In the genomic region with DNA sequence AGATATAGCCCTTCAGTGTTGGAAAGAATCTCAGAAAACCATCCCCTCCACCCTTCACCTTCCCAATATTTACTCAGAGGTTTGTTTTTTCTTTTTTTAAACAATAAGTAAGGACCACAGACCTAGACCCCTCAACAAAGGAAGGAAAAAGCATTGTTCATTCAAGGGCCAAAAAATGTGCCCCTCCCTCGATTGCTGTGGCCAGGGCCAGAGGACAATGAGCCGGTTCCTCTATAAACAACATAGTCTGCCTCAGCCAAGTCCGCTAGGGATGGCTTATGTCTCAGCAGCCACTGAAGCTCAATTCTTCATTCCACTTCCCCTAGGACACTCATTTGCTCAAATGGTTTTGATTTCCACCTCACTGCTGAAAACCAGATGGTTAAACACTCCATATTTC, we compare ENCODE assay signal across 20 cellular contexts. TPM values are rescaled to one million over a fixed set of nuclear protein-coding genes. Genes with fewer than 3 reads are reported as not detected.
DNase-seq lines count a peak whose midpoint lies in the region; ATAC-seq and TF ChIP-seq lines count a peak whose summit lies in the region.
"Had no signal": no experiment of that assay in that cellular context is flagged by ENCODE, and none has a peak within 500 bp of the region (broad histone marks: within the 10 kb centered on the region; RNA-seq: fewer than 3 reads in every experiment).

No MANE protein-coding gene starts in this region.

- no peak overlapping the region for H2AFZ ChIP-seq in mammary epithelial cell (ENCODE audit: low read depth, low read length)
- no peak overlapping the region for H2AFZ ChIP-seq in hepatocyte
- H2AFZ ChIP-seq in trophoblast cell (ENCODE audit: insufficient read depth, low read length, poor library complexity): no peak overlapping the region
- H2AFZ ChIP-seq: GM23248 had no signal

- peaks cover 11% of the 10 kb centered on the region for H3K79me1 ChIP-seq in trophoblast cell (ENCODE audit: low read length)

- intact Hi-C loops in mammary epithelial cell (cut with micrococcal nuclease): no loop called here

- no peaks in the 10 kb centered on the region for H3K79me2 ChIP-seq in mammary epithelial cell (ENCODE audit: insufficient read depth, low read length)
- no peaks in the 10 kb centered on the region for H3K79me2 ChIP-seq in hepatocyte
- no peaks in the 10 kb centered on the region for H3K79me2 ChIP-seq in trophoblast cell (ENCODE audit: control insufficient read depth, insufficient read depth, low read length, poor library complexity)

- no peak overlapping the region for H3K18ac ChIP-seq in trophoblast cell (ENCODE audit: low read length)

- no peak overlapping the region for H4K8ac ChIP-seq in trophoblast cell (ENCODE audit: low read depth, low read length)

- ATAC-seq in GM18858 (IDR thresholded peaks at IDR 0.05; ENCODE audit: unreplicated experiment): no peak
- ATAC-seq: activated naive CD8-positive, alpha-beta T cell treated with anti-CD3 and anti-CD28 coated beads, Interleukin-2, amount 50 U/mL, for 24 hours; natural killer cell treated with Interleukin-12 subunit alpha and Interleukin-12 subunit beta and Interleukin-15 and Interleukin-18, amount 100 ng/mL, for 72 hours had no signal

- H2BK5ac ChIP-seq in trophoblast cell (ENCODE audit: low read depth, low read length, poor library complexity): no peak overlapping the region

- H4K20me1 ChIP-seq in mammary epithelial cell (ENCODE audit: insufficient read depth, low read length): no peaks in the 10 kb centered on the region
- H4K20me1 ChIP-seq in hepatocyte (ENCODE audit: insufficient read depth, poor library complexity, severe bottlenecking): no peaks in the 10 kb centered on the region

- H3K9me3 ChIP-seq in HUES6 (ENCODE audit: control insufficient read depth, insufficient read depth, low read depth, low read length): no peaks in the 10 kb centered on the region
- no peaks in the 10 kb centered on the region for H3K9me3 ChIP-seq in mammary epithelial cell (replicated peaks; ENCODE audit: insufficient read depth, low read length)
- H3K9me3 ChIP-seq in hepatocyte (ENCODE audit: low read depth): no peaks in the 10 kb centered on the region
- H3K9me3 ChIP-seq in trophoblast cell (ENCODE audit: insufficient read depth, low read depth, low read length): no peaks in the 10 kb centered on the region
- H3K9me3 ChIP-seq: prostate gland had no signal

- DNase-seq in mammary epithelial cell (no peak), hepatocyte (ENCODE audit: low spot score) (no peak), trophoblast cell (no peak), LoVo (ENCODE audit: low spot score) (no peak)
- DNase-seq in effector CD4-positive, alpha-beta T cell: no peak
- DNase-seq in stimulated activated CD4-positive, alpha-beta T cell treated with anti-CD3 and anti-CD28 coated beads, Interleukin-15, amount 100 ng/mL, for 24 hours: no peak
- DNase-seq: activated B cell treated with CpG ODN at 0.5 μM for 24 hours; activated naive CD8-positive, alpha-beta T cell treated with anti-CD3 and anti-CD28 coated beads, Interleukin-2, amount 50 U/mL, for 24 hours; DMS 273 treated with DMSO at 0.1 percent for 48 hours; GM23248; immature natural killer cell; NCI-H1417; NCI-H526 treated with DMSO at 0.1 percent for 48 hours; stimulated activated CD8-positive, alpha-beta memory T cell treated with anti-CD3 and anti-CD28 coated beads, Interleukin-4, amount 100 ng/mL, for 48 hours had no signal

- dilution Hi-C loops in mammary epithelial cell (cut with HindIII; ENCODE audit: low sequenced_read_pairs): no loop called here

- H4K91ac ChIP-seq in trophoblast cell (ENCODE audit: low read depth, low read length): no peak overlapping the region

- H3K4ac ChIP-seq in trophoblast cell (ENCODE audit: low read depth, low read length): no peak overlapping the region

- H3K9ac ChIP-seq in HUES6 (ENCODE audit: low read length): no peak overlapping the region
- H3K9ac ChIP-seq in mammary epithelial cell (ENCODE audit: insufficient read depth, low read length): no peak overlapping the region
- H3K9ac ChIP-seq in trophoblast cell (ENCODE audit: low read length): no peak overlapping the region
- H3K9ac ChIP-seq: GM23248 had no signal

- no peak overlapping the region for H4K12ac ChIP-seq in trophoblast cell (ENCODE audit: low read depth, low read length)

- H3K27ac ChIP-seq in HUES6 (ENCODE audit: low read depth, low read length) (peak overlapping the region; percentile 8; the same call in 1 of the 2 replicates), mammary epithelial cell (ENCODE audit: insufficient read depth, low read depth, low read length) (peak overlapping the region; percentile 98), hepatocyte (peak overlapping the region; percentile 19), trophoblast cell (ENCODE audit: low read depth, low read length) (no peak overlapping the region)
- H3K27ac ChIP-seq: GM23248, prostate gland, SK-N-MC had no signal

- H3K36me3 ChIP-seq in HUES6 (ENCODE audit: control insufficient read depth, insufficient read depth, low read length) (peaks cover 51% of the 10 kb centered on the region), mammary epithelial cell (ENCODE audit: insufficient read depth, low read length) (no peaks in the 10 kb centered on the region), hepatocyte (replicated peaks; ENCODE audit: insufficient read depth, low read depth) (no peaks in the 10 kb centered on the region), trophoblast cell (ENCODE audit: control insufficient read depth in 1 of 2, insufficient read depth in 2 of 2, low read length in 2 of 2) (peaks cover 4 to 5% of the 10 kb centered on the region in 2 experiments)
- H3K36me3 ChIP-seq: prostate gland had no signal

- no peak overlapping the region for H2BK120ac ChIP-seq in trophoblast cell (ENCODE audit: insufficient read depth, low read length, poor library complexity)

- peak overlapping the region; percentile 61 for H3K4me2 ChIP-seq in mammary epithelial cell (ENCODE audit: insufficient read depth, low read depth, low read length)
- no peak overlapping the region for H3K4me2 ChIP-seq in hepatocyte
- H3K4me2 ChIP-seq in trophoblast cell (ENCODE audit: low read length): no peak overlapping the region

- H3K23ac ChIP-seq in trophoblast cell (ENCODE audit: low read length): no peak overlapping the region

- CTCF ChIA-PET in mammary epithelial cell (lab: Charles Lee; ENCODE audit: low non-redundant PET): no interaction called here

- no peaks in the 10 kb centered on the region for H3K9me2 ChIP-seq in hepatocyte (replicated peaks; ENCODE audit: insufficient read depth)

- H2AK5ac ChIP-seq in trophoblast cell (ENCODE audit: low read length): peak overlapping the region; percentile 2

- H2BK12ac ChIP-seq in trophoblast cell (ENCODE audit: low read length): peak overlapping the region; percentile 26

- WGBS in mammary epithelial cell (ENCODE audit: low coverage, missing lambda C conversion rate): 35% methylated on average over 3 of the region's 3 CpGs
- 59% methylated on average over 3 of the region's 3 CpGs for WGBS in hepatocyte (ENCODE audit: low lambda C conversion rate, missing lambda C conversion rate)
- WGBS in trophoblast cell (ENCODE audit: extremely low coverage, insufficient coverage, insufficient read length): no CpG with 5 or more reads among the region's 3 CpGs

- H3K4me1 ChIP-seq in HUES6 (ENCODE audit: control insufficient read depth, insufficient read depth, low read length) (peaks cover 15% of the 10 kb centered on the region), mammary epithelial cell (ENCODE audit: insufficient read depth, low read length) (peaks cover 49% of the 10 kb centered on the region), hepatocyte (ENCODE audit: insufficient read depth) (peaks cover 14% of the 10 kb centered on the region), trophoblast cell (ENCODE audit: control insufficient read depth in 1 of 2, insufficient read depth in 2 of 2, low read length in 2 of 2) (peaks cover 22 to 30% of the 10 kb centered on the region in 2 experiments)
- H3K4me1 ChIP-seq: prostate gland had no signal

- TF ChIP-seq CTCF in mammary epithelial cell (conservative IDR thresholded peaks at IDR 0.05 in 1 of 2, IDR thresholded peaks at IDR 0.05 in 1 of 2; ENCODE audit: extremely low read depth in 1 of 2, insufficient read depth in 1 of 2, low read depth in 1 of 2, low read length in 2 of 2): no peak
- no peak for TF ChIP-seq CTCF in hepatocyte (IDR thresholded peaks at IDR 0.05; ENCODE audit: poor library complexity)

- H3K4me3 ChIP-seq in HUES6 (ENCODE audit: low read depth, low read length): no peak overlapping the region
- no peak overlapping the region for H3K4me3 ChIP-seq in mammary epithelial cell (replicated peaks in 1 of 3; ENCODE audit: insufficient read depth in 1 of 3, low read depth in 2 of 3, low read length in 3 of 3)
- no peak overlapping the region for H3K4me3 ChIP-seq in hepatocyte
- no peak overlapping the region for H3K4me3 ChIP-seq in trophoblast cell (ENCODE audit: low read depth, low read length)
- H3K4me3 ChIP-seq: GM23248, prostate gland, SK-N-MC had no signal

- no peaks in the 10 kb centered on the region for H3K27me3 ChIP-seq in HUES6 (ENCODE audit: control insufficient read depth, insufficient read depth, low read length)
- H3K27me3 ChIP-seq in mammary epithelial cell (ENCODE audit: insufficient read depth, low read length): no peaks in the 10 kb centered on the region
- H3K27me3 ChIP-seq in hepatocyte: no peaks in the 10 kb centered on the region
- no peaks in the 10 kb centered on the region for H3K27me3 ChIP-seq in trophoblast cell (ENCODE audit: insufficient read depth, low read length)

- no TSS peak for BruUV-seq in mammary epithelial cell (replicated peaks; lab: Mats Ljungman, UMichigan)

- no peak overlapping the region for H3K14ac ChIP-seq in trophoblast cell (ENCODE audit: low read length)

- in situ Hi-C loops in mammary epithelial cell (cut with MboI; ENCODE audit: low sequenced_read_pairs in 2 of 2): no loop called here

RNA-seq across cellular contexts. Expression of gene TRIM16, which starts 24.0 kb away (rescaled TPM):
- total RNA-seq in mammary epithelial cell: 10 to 100 TPM; 38.5 to 52.0 TPM
- 31.4 TPM for polyA plus RNA-seq in mammary epithelial cell
- 40.8 TPM for polyA minus RNA-seq in mammary epithelial cell
- total RNA-seq in hepatocyte: 19.5 and 21.6 TPM in 2 replicates
- polyA plus RNA-seq in hepatocyte: 23.0 and 30.6 TPM in 2 replicates
- 12.9 TPM in 2 replicates for polyA plus RNA-seq in trophoblast cell (2013)

RNA-seq across cellular contexts. Expression of gene ZNF286A, which starts 39.5 kb away (rescaled TPM):
- total RNA-seq in mammary epithelial cell: 10 to 100 TPM; 29.8 to 37.0 TPM
- polyA plus RNA-seq in mammary epithelial cell: 33.8 TPM
- polyA minus RNA-seq in mammary epithelial cell: 31.4 TPM
- 35.0 and 39.6 TPM in 2 replicates for total RNA-seq in hepatocyte
- polyA plus RNA-seq in hepatocyte: 16.1 and 18.5 TPM in 2 replicates
- polyA plus RNA-seq in trophoblast cell (2013): 21.5 and 22.0 TPM in 2 replicates

RNA-seq across cellular contexts. Expression of gene FBXW10B, which starts 40.6 kb away (rescaled TPM):
- total RNA-seq in mammary epithelial cell (1 to 10 TPM; 1.0 to 1.5 TPM), hepatocyte (0.68 and 1.3 TPM in 2 replicates)
- polyA plus RNA-seq in mammary epithelial cell (0.93 TPM), hepatocyte (0.23 and 0.29 TPM in 2 replicates)
- polyA minus RNA-seq in mammary epithelial cell: not detected
- polyA plus RNA-seq in trophoblast cell (2013): 0.30 and 0.58 TPM in 2 replicates
- total RNA-seq: GM23248 had no signal
- polyA plus RNA-seq: CD14-positive monocyte, immature natural killer cell had no signal
